In genomic region chr4:148007789-148008188, GRCh38 we compare ENCODE assay signal across 12 cellular contexts.
DNase-seq lines count a peak whose midpoint lies in the region; ATAC-seq and TF ChIP-seq lines count a peak whose summit lies in the region.
"Had no signal": no experiment of that assay in that cellular context is flagged by ENCODE, and none has a peak within 500 bp of the region (broad histone marks: within the 10 kb centered on the region; RNA-seq: fewer than 3 reads in every experiment).

No MANE protein-coding gene starts in this region.

- H3K4me1 ChIP-seq in ACC112 (ENCODE audit: control insufficient read depth, insufficient read depth, low read length, unreplicated experiment), result peaks cover 19% of the 10 kb centered on the region
- H3K4me1 ChIP-seq in lower lobe of right lung, result peaks cover 13% of the 10 kb centered on the region

- DNase-seq in brain microvascular endothelial cell, result no peak
- DNase-seq in lower lobe of right lung, result no peak
- no peak for DNase-seq in NCI-H2107 (lab: John Stamatoyannopoulos, UW)
- DNase-seq in natural killer cell, result no peak
- no peak for DNase-seq in central memory CD4-positive, alpha-beta T cell
- no peak for DNase-seq in NCI-H146 treated with DMSO at 0.1 percent for 48 hours (lab: John Stamatoyannopoulos, UW; ENCODE audit: unreplicated experiment)
- DNase-seq: activated CD8-positive, alpha-beta memory T cell treated with anti-CD3 and anti-CD28 coated beads, Interleukin-2, amount 50 U/mL, for 4 hours; stimulated activated CD4-positive, alpha-beta T cell treated with anti-CD3 and anti-CD28 coated beads, Interleukin-4, amount 100 ng/mL, for 1 hour; tibial artery had no signal

- ATAC-seq in HG02610 (IDR thresholded peaks at IDR 0.05; ENCODE audit: unreplicated experiment) (peak; percentile 61), lower lobe of right lung (peak; percentile 83), natural killer cell (no peak)

- peak overlapping the region; percentile 22 for H3K4me3 ChIP-seq in ACC112 (ENCODE audit: low read depth, low read length)
- no peak overlapping the region for H3K4me3 ChIP-seq in brain microvascular endothelial cell (ENCODE audit: low read depth, low read length)
- no peak overlapping the region for H3K4me3 ChIP-seq in lower lobe of right lung
- H3K4me3 ChIP-seq: SK-N-MC, tibial artery had no signal

- H3K4me3 Mint-ChIP-seq in natural killer cell, result no peak overlapping the region

- TF ChIP-seq CTCF in brain microvascular endothelial cell (IDR thresholded peaks at IDR 0.05; ENCODE audit: low read depth, low read length, missing control alignments) (no peak), lower lobe of right lung (IDR thresholded peaks at IDR 0.05) (no peak), natural killer cell (IDR thresholded peaks at IDR 0.05) (no peak)

- H3K36me3 ChIP-seq in ACC112 (ENCODE audit: insufficient read depth, low read length), result no peaks in the 10 kb centered on the region
- no peaks in the 10 kb centered on the region for H3K36me3 ChIP-seq in brain microvascular endothelial cell (replicated peaks)
- no peaks in the 10 kb centered on the region for H3K36me3 ChIP-seq in lower lobe of right lung
- H3K36me3 ChIP-seq: tibial artery had no signal

- no peaks in the 10 kb centered on the region for H3K36me3 Mint-ChIP-seq in natural killer cell

- H3K27me3 ChIP-seq in ACC112 (ENCODE audit: insufficient read depth, low read length) (no peaks in the 10 kb centered on the region), brain microvascular endothelial cell (replicated peaks) (no peaks in the 10 kb centered on the region), lower lobe of right lung (ENCODE audit: low read depth) (no peaks in the 10 kb centered on the region)
- H3K27me3 ChIP-seq: tibial artery had no signal

- no peaks in the 10 kb centered on the region for H3K9me3 Mint-ChIP-seq in natural killer cell

- no peaks in the 10 kb centered on the region for H3K27me3 Mint-ChIP-seq in natural killer cell (ENCODE audit: low read depth in 2 of 2)

- H3K4me1 Mint-ChIP-seq in natural killer cell, result peaks cover 35 to 43% of the 10 kb centered on the region in 2 donors

- no peaks in the 10 kb centered on the region for H3K9me3 ChIP-seq in lower lobe of right lung
- H3K9me3 ChIP-seq: tibial artery had no signal

- no peak overlapping the region for H3K27ac Mint-ChIP-seq in natural killer cell

- H2AFZ ChIP-seq in ACC112 (ENCODE audit: low read length, unreplicated experiment), result no peak overlapping the region

- H3K79me2 ChIP-seq in ACC112 (ENCODE audit: control insufficient read depth, insufficient read depth, low read length, unreplicated experiment), result peaks cover 6% of the 10 kb centered on the region

- in situ Hi-C loops in brain microvascular endothelial cell (cut with HindIII; ENCODE audit: low pct_ligation_motif_present, low sequenced_read_pairs), result no loop called here

- H3K27ac ChIP-seq in ACC112 (ENCODE audit: low read depth, low read length) (peak overlapping the region; percentile 68), brain microvascular endothelial cell (peak overlapping the region; percentile 77), lower lobe of right lung (no peak overlapping the region)
- H3K27ac ChIP-seq: SK-N-MC, tibial artery had no signal

- intact Hi-C loops in lower lobe of right lung (cut with DNase I) (no loop called here), natural killer cell (cut with micrococcal nuclease) (no loop called here)

Comparison
In these comparisons a context has a peak if more than half of its experiments do, and no peak if none do; other contexts are left out.
1. ATAC-seq: peak in HG02610 (single experiment) and lower lobe of right lung (2 of 2); none in natural killer cell (0 of 3).